Comparison of ENCODE assay signal across 8 cellular contexts in genomic region chr22:46296257-46297150, GRCh38. TPM values are rescaled to one million over a fixed set of nuclear protein-coding genes. Genes with fewer than 3 reads are reported as not detected.
DNase-seq lines count a peak whose midpoint lies in the region; ATAC-seq and TF ChIP-seq lines count a peak whose summit lies in the region.

TSS of gene GTSE1 (plus strand) at chr22:46296870. CDS start at chr22:46297401, 531 bp downstream.

- peak within 1 kb of the TSS; percentile 69 for H3K9ac ChIP-seq in fibroblast of lung (ENCODE audit: insufficient read depth, low read length)

- no peaks in the 10 kb centered on the region for H3K36me3 ChIP-seq in GM23338 (ENCODE audit: insufficient read depth)
- peaks cover 10% of the 10 kb centered on the region for H3K36me3 ChIP-seq in fibroblast of lung (ENCODE audit: control insufficient read depth, insufficient read depth, low read length)

- peak within 1 kb of the TSS; percentile 90 for H3K4me3 Mint-ChIP-seq in GM23338
- H3K4me3 Mint-ChIP-seq in activated T-helper 17 cell treated with anti-CD3 and anti-CD28 coated beads, Interleukin-2, amount 50 U/mL, for 72 hours: peak within 1 kb of the TSS; percentile 95
- H3K4me3 Mint-ChIP-seq in naive thymus-derived CD8-positive, alpha-beta T cell: peak within 1 kb of the TSS; percentile 82 to 96 (median 90)

- peaks cover 20% of the 10 kb centered on the region for H3K27me3 Mint-ChIP-seq in GM23338 (ENCODE audit: insufficient read depth, low read depth, poor library complexity)
- H3K27me3 Mint-ChIP-seq in activated T-helper 17 cell treated with anti-CD3 and anti-CD28 coated beads, Interleukin-2, amount 50 U/mL, for 72 hours: peaks cover 4% of the 10 kb centered on the region
- H3K27me3 Mint-ChIP-seq in naive thymus-derived CD8-positive, alpha-beta T cell: peaks cover 2 to 26% (median 15%) of the 10 kb centered on the region in 5 donors

- H4K20me1 ChIP-seq in GM23338 (replicated peaks; ENCODE audit: insufficient read depth) (peaks cover 8% of the 10 kb centered on the region; the same call in 1 of the 2 replicates), fibroblast of lung (ENCODE audit: control insufficient read depth, extremely low read depth, insufficient read depth, low read length) (no peaks in the 10 kb centered on the region)

- peaks cover 33% of the 10 kb centered on the region for H3K36me3 Mint-ChIP-seq in GM23338 (ENCODE audit: low read depth)
- H3K36me3 Mint-ChIP-seq in activated T-helper 17 cell treated with anti-CD3 and anti-CD28 coated beads, Interleukin-2, amount 50 U/mL, for 72 hours (ENCODE audit: low read depth): peaks cover 42% of the 10 kb centered on the region
- H3K36me3 Mint-ChIP-seq in naive thymus-derived CD8-positive, alpha-beta T cell: peaks cover 0 to 7% (median 6%) of the 10 kb centered on the region in 3 donors

- H3K4me1 Mint-ChIP-seq in GM23338: peaks cover 19% of the 10 kb centered on the region
- H3K4me1 Mint-ChIP-seq in activated T-helper 17 cell treated with anti-CD3 and anti-CD28 coated beads, Interleukin-2, amount 50 U/mL, for 72 hours: peaks cover 21% of the 10 kb centered on the region
- H3K4me1 Mint-ChIP-seq in naive thymus-derived CD8-positive, alpha-beta T cell: peaks cover 15 to 44% (median 33%) of the 10 kb centered on the region in 4 donors

- H3K27me3 ChIP-seq in GM23338 (ENCODE audit: insufficient read depth) (no peaks in the 10 kb centered on the region), fibroblast of lung (ENCODE audit: control insufficient read depth, insufficient read depth, low read length) (no peaks in the 10 kb centered on the region)

- POLR2A ChIA-PET in naive thymus-derived CD8-positive, alpha-beta T cell (lab: Charles Lee): interaction anchor here (0.6 to 2.1 kb wide), 9 partner anchors 9 to 466 kb away, joined by 3 to 11 read pairs (median 7); partner anchors contain the start of genes CDPF1, TBC1D22A and TRMU

- H3K9me2 ChIP-seq in GM23338 (ENCODE audit: insufficient read depth): no peaks in the 10 kb centered on the region

- peak within 1 kb of the TSS; percentile 94 for H3K4me3 ChIP-seq in GM23338
- peak within 1 kb of the TSS; percentile 42 to 81 (median 76) for H3K4me3 ChIP-seq in fibroblast of lung (replicated peaks in 1 of 4; ENCODE audit: control extremely low read depth in 1 of 4, insufficient read depth in 1 of 4, low read depth in 3 of 4, low read length in 4 of 4)

- H3K27ac ChIP-seq in GM23338 (ENCODE audit: low read depth) (peak within 1 kb of the TSS; percentile 87), fibroblast of lung (ENCODE audit: insufficient read depth, low read length) (peak within 1 kb of the TSS; percentile 92)

- TF ChIP-seq CTCF in GM23338 (conservative IDR thresholded peaks at IDR 0.05; ENCODE audit: low read depth in 2 of 2): peak in 1 of 2 experiments; percentile 30; a peak in 1 of 4 replicates
- no peak for TF ChIP-seq CTCF in fibroblast of lung (conservative IDR thresholded peaks at IDR 0.05 in 1 of 2, IDR thresholded peaks at IDR 0.05 in 1 of 2; ENCODE audit: low read depth in 1 of 2, low read length in 2 of 2)

- H3F3A ChIP-seq in GM23338 (replicated peaks; ENCODE audit: low read depth): no peaks in the 10 kb centered on the region; the same call in 1 of the 2 replicates

- ATAC-seq in GM23338: peak; percentile 95
- ATAC-seq in activated T-helper 17 cell treated with anti-CD3 and anti-CD28 coated beads, Interleukin-2, amount 50 U/mL, for 72 hours (replicated peaks): peak; percentile 99
- peak; percentile 98 to 99 for ATAC-seq in naive thymus-derived CD8-positive, alpha-beta T cell

- H2AFZ ChIP-seq in GM23338: peak within 1 kb of the TSS; percentile 99
- H2AFZ ChIP-seq in fibroblast of lung (ENCODE audit: low read length): peak within 1 kb of the TSS; percentile 97

- peaks cover 2% of the 10 kb centered on the region; the same call in 1 of the 3 replicates for H3K9me3 Mint-ChIP-seq in GM23338
- H3K9me3 Mint-ChIP-seq in activated T-helper 17 cell treated with anti-CD3 and anti-CD28 coated beads, Interleukin-2, amount 50 U/mL, for 72 hours: peaks cover 5% of the 10 kb centered on the region
- H3K9me3 Mint-ChIP-seq in naive thymus-derived CD8-positive, alpha-beta T cell: no peaks in the 10 kb centered on the region

- H3K79me2 ChIP-seq in GM23338 (replicated peaks; ENCODE audit: insufficient read depth) (peaks cover 25% of the 10 kb centered on the region), fibroblast of lung (ENCODE audit: control insufficient read depth, insufficient read depth, low read length) (peaks cover 37% of the 10 kb centered on the region)

- H3K4me2 ChIP-seq in GM23338: peak within 1 kb of the TSS; percentile 91
- H3K4me2 ChIP-seq in fibroblast of lung (ENCODE audit: extremely low read depth, insufficient read depth, low read length): peak within 1 kb of the TSS; percentile 100

- H3K9me3 ChIP-seq in fibroblast of lung (ENCODE audit: control insufficient read depth, insufficient read depth, low read depth, low read length): no peaks in the 10 kb centered on the region

- DNase-seq in Daoy (ENCODE audit: low read depth): peak; percentile 99
- DNase-seq in GM23338 (ENCODE audit: low spot score): peak; percentile 99
- DNase-seq in LHCN-M2 (ENCODE audit: low read depth): peak; percentile 97
- DNase-seq in RPMI8226: peak; percentile 99
- peak; percentile 93 to 96 for DNase-seq in fibroblast of lung (ENCODE audit: low read depth in 2 of 2)
- DNase-seq in naive thymus-derived CD8-positive, alpha-beta T cell: peak; percentile 90 to 99 (median 96)
- peak; percentile 87 to 97 (median 96) for DNase-seq in stimulated activated naive CD4-positive, alpha-beta T cell (lab: John Stamatoyannopoulos, UW)

- peak within 1 kb of the TSS; percentile 89 for H3K27ac Mint-ChIP-seq in GM23338
- peak within 1 kb of the TSS; percentile 97 for H3K27ac Mint-ChIP-seq in activated T-helper 17 cell treated with anti-CD3 and anti-CD28 coated beads, Interleukin-2, amount 50 U/mL, for 72 hours
- H3K27ac Mint-ChIP-seq in naive thymus-derived CD8-positive, alpha-beta T cell: peak within 1 kb of the TSS; percentile 93 to 99 (median 98)

- peaks cover 10% of the 10 kb centered on the region for H3K4me1 ChIP-seq in GM23338 (ENCODE audit: insufficient read depth)
- H3K4me1 ChIP-seq in fibroblast of lung (ENCODE audit: control insufficient read depth, extremely low read depth, insufficient read depth, low read length): peaks cover 9% of the 10 kb centered on the region

TF ChIP-seq in GM23338, 12 proteins besides CTCF, POLR2A, EP300 and RAD21:
- peak; percentile 84 for TF ChIP-seq POLR2AphosphoS5 (IDR thresholded peaks at IDR 0.05; ENCODE audit: low read depth)
- no peak for TF ChIP-seq ETS1 (IDR thresholded peaks at IDR 0.05)
- TF ChIP-seq CREB1 (CRISPR knock-in tag; IDR thresholded peaks at IDR 0.05; ENCODE audit: low read depth): peak; percentile 64

RNA-seq across cellular contexts. Expression of gene GTSE1, which starts in this region (rescaled TPM):
- total RNA-seq in Daoy (2014; rRNA removed; shearing (Covaris generic)): 21.1 and 27.8 TPM in 2 replicates
- 25.1 and 26.3 TPM in 2 replicates for total RNA-seq in GM23338 (2014; rRNA removed; shearing (Covaris generic))
- polyA plus RNA-seq in GM23338 (2016; fragmentation: Nextera tagmentation; extraction: Ambion mirVana) (28.6 TPM in 2 replicates), fibroblast of lung (3.6 and 13.7 TPM in 2 replicates)
- total RNA-seq in LHCN-M2 (2014; rRNA removed) (27.6 and 31.9 TPM in 2 replicates), fibroblast of lung (0.26 and 2.0 TPM in 2 replicates)
- polyA plus RNA-seq in LHCN-M2 (2012): 20.5 TPM
- 10 to 100 TPM; 36.9 to 62.1 TPM for total RNA-seq in activated T-helper 17 cell treated with anti-CD3 and anti-CD28 coated beads, Interleukin-2, amount 50 U/mL, for 72 hours
- polyA plus RNA-seq in fibroblast of lung (2012): 4.1 and 15.7 TPM in 2 replicates
- 0.71 and 7.7 TPM in 2 replicates for polyA minus RNA-seq in fibroblast of lung (ENCODE audit: low replicate concordance)
- under 1 TPM; 0.30 to 0.68 TPM for total RNA-seq in naive thymus-derived CD8-positive, alpha-beta T cell
- polyA plus RNA-seq in naive thymus-derived CD8-positive, alpha-beta T cell: not detected

Comparison
In these comparisons a context has a peak if more than half of its experiments do, and no peak if none do; other contexts are left out.
1. Peak in every context shown above with its lines: DNase-seq, ATAC-seq, H3K4me3 ChIP-seq and H3K27ac ChIP-seq.
2. Peak in DNase-seq and ATAC-seq in naive thymus-derived CD8-positive, alpha-beta T cell; RNA of the gene not detected or under 1 TPM.